In genomic region chr17:63679214-63679613, GRCh38 we compare ENCODE assay signal across 25 cellular contexts. TPM values are rescaled to one million over a fixed set of nuclear protein-coding genes. Genes with fewer than 3 reads are reported as not detected.
DNase-seq lines count a peak whose midpoint lies in the region; ATAC-seq and TF ChIP-seq lines count a peak whose summit lies in the region.
"Had no signal": no experiment of that assay in that cellular context is flagged by ENCODE, and none has a peak within 500 bp of the region (broad histone marks: within the 10 kb centered on the region; RNA-seq: fewer than 3 reads in every experiment).

No MANE protein-coding gene starts in this region.

- no peaks in the 10 kb centered on the region for H3F3A ChIP-seq in PC-3 (ENCODE audit: low read length, unreplicated experiment)

- BruUV-seq in PC-3 (replicated peaks; lab: Mats Ljungman, UMichigan), result no TSS peak

- no peaks in the 10 kb centered on the region for H4K20me1 ChIP-seq in PC-3 (ENCODE audit: low read length)

- CTCF ChIA-PET in AG04450 (lab: Charles Lee) (interaction anchor here (1.0 to 1.4 kb wide), 2 partner anchors 17 to 67 kb away, joined by 3 to 4 read pairs; no protein-coding TSS in a partner anchor), PC-3 (lab: Charles Lee) (no interaction called here)

- no peaks in the 10 kb centered on the region for H3K36me3 ChIP-seq in PC-3 (ENCODE audit: low read depth, low read length)

- no peaks in the 10 kb centered on the region for H3K79me2 ChIP-seq in PC-3 (ENCODE audit: low read length)

- 0 out of 2 replicates have a peak, but pooled peaks have one; percentile 7 for TF ChIP-seq CTCF in AG04450 (IDR thresholded peaks at IDR 0.05; ENCODE audit: low read depth, low read length)
- TF ChIP-seq CTCF in GM12864 (IDR thresholded peaks at IDR 0.05; ENCODE audit: low read depth, low read length, missing control alignments), result peak; percentile 6
- TF ChIP-seq CTCF in PC-3 (conservative IDR thresholded peaks at IDR 0.05; ENCODE audit: low read depth, low read length), result peak; percentile 46
- peak; percentile 38 for TF ChIP-seq CTCF in epithelial cell of proximal tubule (conservative IDR thresholded peaks at IDR 0.05; ENCODE audit: low read depth, low read length)

- H3K27ac ChIP-seq in AG04450 (ENCODE audit: low read depth, low read length) (no peak overlapping the region), PC-3 (ENCODE audit: low read length) (no peak overlapping the region)
- H3K27ac ChIP-seq: body of pancreas, right atrium auricular region had no signal

- H3K9me2 ChIP-seq in PC-3 (replicated peaks; ENCODE audit: low read length), result no peaks in the 10 kb centered on the region

- H3K27me3 ChIP-seq in AG04450 (ENCODE audit: control insufficient read depth, insufficient read depth, low read length) (no peaks in the 10 kb centered on the region), PC-3 (ENCODE audit: low read length) (no peaks in the 10 kb centered on the region)
- H3K27me3 ChIP-seq: body of pancreas, heart left ventricle, MG63, right atrium auricular region had no signal

- H3K4me1 ChIP-seq in PC-3 (ENCODE audit: insufficient read depth, low read length), result peaks cover 15% of the 10 kb centered on the region

- H3K4me2 ChIP-seq in PC-3 (ENCODE audit: low read length), result no peak overlapping the region

- H2AFZ ChIP-seq in PC-3 (ENCODE audit: low read length), result no peak overlapping the region

- no peak overlapping the region for H3K9ac ChIP-seq in PC-3 (ENCODE audit: low read length)

- in situ Hi-C loops in G401 (cut with HindIII; ENCODE audit: low sequenced_read_pairs), result no loop called here

- intact Hi-C loops in PC-3 (cut with micrococcal nuclease), result no loop called here

- H3K4me3 ChIP-seq in AG04450 (ENCODE audit: low read depth, low read length), result no peak overlapping the region
- no peak overlapping the region for H3K4me3 ChIP-seq in GM12864 (ENCODE audit: low read depth, low read length)
- no peak overlapping the region for H3K4me3 ChIP-seq in PC-3 (ENCODE audit: low read length)
- no peak overlapping the region for H3K4me3 ChIP-seq in epithelial cell of proximal tubule (ENCODE audit: low read depth, low read length)
- H3K4me3 ChIP-seq: body of pancreas, heart left ventricle, lower lobe of right lung, MG63, right atrium auricular region, thoracic aorta had no signal

- no peak for ATAC-seq in PC-3
- ATAC-seq: body of pancreas; CD8-positive, alpha-beta T cell; heart left ventricle; lower lobe of right lung; Right ventricle myocardium inferior had no signal

- DNase-seq in AG04450 (ENCODE audit: low read depth, low spot score), result no peak
- DNase-seq in GM12864 (ENCODE audit: low read depth), result no peak
- no peak for DNase-seq in PC-3
- no peak for DNase-seq in epithelial cell of proximal tubule (ENCODE audit: low read depth)
- DNase-seq in GDM1 (lab: John Stamatoyannopoulos, UW), result no peak
- DNase-seq in G401 (ENCODE audit: low spot score), result no peak
- DNase-seq in KG1 (lab: John Stamatoyannopoulos, UW), result no peak
- no peak for DNase-seq in activated CD4-positive, alpha-beta T cell treated with anti-CD3 and anti-CD28 coated beads for 48 hours
- DNase-seq: activated CD4-positive, alpha-beta memory T cell treated with anti-CD3 and anti-CD28 coated beads for 36 hours; activated naive CD8-positive, alpha-beta T cell treated with anti-CD3 and anti-CD28 coated beads, Interleukin-2, amount 10 ng/mL, durations not matched to agents 7 days and 5 days; body of pancreas; CD8-positive, alpha-beta T cell; cortex of kidney; heart left ventricle; immature natural killer cell; lower lobe of right lung; MG63; NCI-H187; NCI-H446; NK-92 treated with Interleukin-12 subunit alpha and Interleukin-12 subunit beta, amount 100 ng/mL, for 24 hours; occipital lobe; T-helper 1 cell had no signal

- POLR2A ChIA-PET in AG04450 (lab: Yijun Ruan, JAX) (no interaction called here), PC-3 (lab: Charles Lee; ENCODE audit: unreplicated experiment) (no interaction called here)

- H3K9me3 ChIP-seq in AG04450 (ENCODE audit: control insufficient read depth, insufficient read depth, low read length), result no peaks in the 10 kb centered on the region
- no peaks in the 10 kb centered on the region for H3K9me3 ChIP-seq in PC-3 (ENCODE audit: low read length)
- H3K9me3 ChIP-seq: body of pancreas, heart left ventricle, lower lobe of right lung, MG63, right atrium auricular region, thoracic aorta had no signal

RNA-seq across cellular contexts. Expression of gene LIMD2, which starts 20.7 kb away (rescaled TPM):
- 13.4 and 24.6 TPM in 2 replicates for polyA plus RNA-seq in AG04450 (2011; rRNA removed)
- polyA minus RNA-seq in AG04450 (2011; rRNA and poly(A)+ RNA removed), result 4.5 and 10.3 TPM in 2 replicates
- total RNA-seq in PC-3 (2014; rRNA removed), result 19.4 and 43.0 TPM in 2 replicates
- total RNA-seq in epithelial cell of proximal tubule, result 111 and 161 TPM in 2 replicates
- total RNA-seq in G401 (2014; rRNA removed; shearing (Covaris generic)), result 51.6 and 72.5 TPM in 2 replicates

RNA-seq across cellular contexts. Expression of gene MAP3K3, which starts 57.0 kb away (rescaled TPM):
- polyA plus RNA-seq in AG04450 (2011; rRNA removed), result 14.9 and 15.3 TPM in 2 replicates
- polyA minus RNA-seq in AG04450 (2011; rRNA and poly(A)+ RNA removed), result 23.1 and 24.0 TPM in 2 replicates
- total RNA-seq in PC-3 (2014; rRNA removed) (27.1 and 36.1 TPM in 2 replicates), epithelial cell of proximal tubule (12.8 and 17.4 TPM in 2 replicates)
- total RNA-seq in G401 (2014; rRNA removed; shearing (Covaris generic)), result 9.1 and 13.8 TPM in 2 replicates
